In genomic region chr6:79335133-79335674, GRCh38 we compare ENCODE assay signal across 11 cellular contexts.
A peak's percentile ranks its signal among the peaks of the same experiment; 100 is the strongest.
DNase-seq lines count a peak whose midpoint lies in the region; ATAC-seq and TF ChIP-seq lines count a peak whose summit lies in the region.
"Had no signal": no experiment of that assay in that cellular context is flagged by ENCODE, and none has a peak within 500 bp of the region (broad histone marks: within the 10 kb centered on the region; RNA-seq: fewer than 3 reads in every experiment).

No MANE protein-coding gene starts in this region.

- POLR2A ChIA-PET in GM10248 (lab: Yijun Ruan, JAX), result interaction anchor here (1.1 kb wide), 1 partner anchor 257 kb away, joined by 3 read pairs; the partner anchor contains the start of gene PHIP

- WGBS in psoas muscle, 3 donors, result 68 to 74% (median 71%) methylated on average over 2 of the region's 2 CpGs

- CTCF ChIA-PET in GM10248 (lab: Yijun Ruan, JAX), result interaction anchor here (0.8 to 1.8 kb wide), 7 partner anchors 10 to 437 kb away, joined by 3 to 4 read pairs (median 3); no protein-coding TSS in a partner anchor

- intact Hi-C loops in psoas muscle (cut with DNase I), result no loop called here

- no peaks in the 10 kb centered on the region for H3K27me3 ChIP-seq in psoas muscle (ENCODE audit: insufficient read depth in 3 of 3, low read length in 2 of 3)
- H3K27me3 ChIP-seq: BE2C, spleen had no signal

- no peaks in the 10 kb centered on the region for H3K4me1 ChIP-seq in psoas muscle
- H3K4me1 ChIP-seq: spleen had no signal

- H3K27ac ChIP-seq in psoas muscle, result no peak overlapping the region
- H3K27ac ChIP-seq: spleen, VCaP had no signal

- H3K4me3 ChIP-seq in psoas muscle, result no peak overlapping the region
- H3K4me3 ChIP-seq: spleen had no signal

- TF ChIP-seq CTCF in GM10248 (IDR thresholded peaks at IDR 0.05; ENCODE audit: control extremely low read depth, extremely low read depth, low read depth, missing control alignments) (no peak), psoas muscle (IDR thresholded peaks at IDR 0.05) (no peak), omental fat pad (IDR thresholded peaks at IDR 0.05) (no peak)

- H3K36me3 ChIP-seq in psoas muscle (ENCODE audit: insufficient read depth in 1 of 2, low read depth in 1 of 2), result no peaks in the 10 kb centered on the region
- H3K36me3 ChIP-seq: BE2C, spleen had no signal

- in situ Hi-C loops in KBM-7 (cut with MboI; ENCODE audit: low pct_unique_long_range_greater_than_20kb, low sequenced_read_pairs), result no loop called here

- H3K9me3 ChIP-seq in psoas muscle, result no peaks in the 10 kb centered on the region
- H3K9me3 ChIP-seq: BE2C, spleen had no signal

- DNase-seq in GM10248 (ENCODE audit: extremely low spot score) (peak; percentile 24), psoas muscle (no peak), KBM-7 (no peak), omental fat pad (ENCODE audit: low spot score) (no peak)
- no peak for DNase-seq in activated CD4-positive, alpha-beta T cell treated with anti-CD3 and anti-CD28 coated beads for 1 hour
- DNase-seq: spleen had no signal

- peak; percentile 88 for ATAC-seq in GM19043 (IDR thresholded peaks at IDR 0.05; ENCODE audit: low read depth, unreplicated experiment)
- peak; percentile 93 for ATAC-seq in HG02759 (IDR thresholded peaks at IDR 0.05; ENCODE audit: unreplicated experiment)
- peak; percentile 82 for ATAC-seq in HG03558 (IDR thresholded peaks at IDR 0.05; ENCODE audit: extremely low read depth, unreplicated experiment)
- no peak for ATAC-seq in psoas muscle
- no peak for ATAC-seq in omental fat pad (ENCODE audit: low FRiP score)

Comparison
In these comparisons a context has a peak if more than half of its experiments do, and no peak if none do; other contexts are left out.
1. ATAC-seq: peak in GM19043 (single experiment), HG02759 (single experiment) and HG03558 (single experiment); none in psoas muscle (0 of 4) and omental fat pad (single experiment).